20 cellular contexts compared by ENCODE assay signal in the genomic region with DNA sequence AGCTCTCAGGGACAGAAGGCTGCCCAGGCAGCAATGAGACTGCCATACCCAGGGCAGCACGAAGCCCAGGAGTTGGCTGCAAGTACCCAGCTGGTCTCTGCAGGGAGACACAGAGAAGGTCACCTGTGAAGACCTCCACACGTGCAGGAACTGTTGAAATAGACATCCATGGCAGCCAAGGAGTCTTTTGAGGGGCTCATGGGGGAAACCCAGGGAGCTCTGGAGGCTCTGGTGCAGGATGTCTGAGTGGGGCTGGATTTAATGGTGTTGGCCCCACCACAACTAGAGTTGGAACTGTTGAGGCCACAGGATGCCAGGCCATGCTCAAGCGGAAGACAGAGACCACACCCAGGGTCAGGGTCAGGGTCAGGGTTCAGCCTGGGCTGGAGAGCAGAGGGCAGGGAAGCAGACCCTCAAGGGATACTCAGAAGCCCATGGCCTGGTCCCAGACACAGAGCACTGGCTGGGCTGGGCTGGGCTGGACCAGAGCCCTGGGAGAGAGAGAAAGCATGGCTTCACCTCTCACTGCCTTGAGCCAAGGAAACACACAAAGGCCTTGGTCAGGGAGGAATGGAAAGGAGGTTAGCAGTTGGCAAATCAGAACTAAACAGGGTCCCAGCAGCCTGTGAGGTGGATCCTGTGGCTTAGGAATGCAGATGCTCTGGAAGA.
"Had no signal": no experiment of that assay in that cellular context is flagged by ENCODE, and none has a peak within 500 bp of the region (broad histone marks: within the 10 kb centered on the region; RNA-seq: fewer than 3 reads in every experiment).

No MANE protein-coding gene starts in this region.

- H3K4me1 Mint-ChIP-seq: natural killer cell had no signal

- H3K4me1 ChIP-seq: adrenal gland, breast epithelium had no signal

- H3K36me3 ChIP-seq: adrenal gland, breast epithelium, heart right ventricle, neutrophil had no signal

- ATAC-seq: activated naive CD4-positive, alpha-beta T cell treated with anti-CD3 and anti-CD28 coated beads, Interleukin-2, amount 50 U/mL, for 72 hours; esophagus mucosa; left ventricle myocardium superior; natural killer cell had no signal

- DNase-seq: activated CD4-positive, alpha-beta T cell treated with anti-CD3 and anti-CD28 coated beads, Interleukin-2, amount 50 U/mL, for 4 hours; activated CD4-positive, CD25-positive, alpha-beta regulatory T cell treated with anti-CD3 and anti-CD28 coated beads, Interleukin-2, amount 50 U/mL, for 72 hours; activated gamma-delta T cell treated with Interleukin-2 at 50 U/mL for 16 hours; adrenal gland; cortex of kidney; heart right ventricle; left ventricle myocardium superior; mesenchymal stem cell; natural killer cell; retina; stimulated activated CD4-positive, alpha-beta T cell treated with anti-CD3 and anti-CD28 coated beads, Interleukin-15, amount 100 ng/mL, for 24 hours; stimulated activated CD4-positive, alpha-beta T cell treated with anti-CD3 and anti-CD28 coated beads, Interleukin-2, amount 100 ng/mL, for 48 hours had no signal

- H3K27ac ChIP-seq: adrenal gland, breast epithelium, heart right ventricle, neutrophil, skin epidermis, VCaP had no signal

- H3K4me3 ChIP-seq: adrenal gland, breast epithelium, heart right ventricle, skin epidermis had no signal

- H3K4me3 Mint-ChIP-seq: natural killer cell; stimulated activated naive CD8-positive, alpha-beta T cell treated with anti-CD3 and anti-CD28 coated beads, Interleukin-15, Interleukin-2, amounts not matched to agents 100 ng/mL and 50 ng/mL, for 24 hours; type B pancreatic cell had no signal

- H3K27me3 Mint-ChIP-seq: stimulated activated naive CD8-positive, alpha-beta T cell treated with anti-CD3 and anti-CD28 coated beads, Interleukin-15, Interleukin-2, amounts not matched to agents 100 ng/mL and 50 ng/mL, for 24 hours had no signal

- H3K9me3 ChIP-seq: adrenal gland, breast epithelium, neutrophil had no signal

- H3K27ac Mint-ChIP-seq: natural killer cell; stimulated activated naive CD8-positive, alpha-beta T cell treated with anti-CD3 and anti-CD28 coated beads, Interleukin-15, Interleukin-2, amounts not matched to agents 100 ng/mL and 50 ng/mL, for 24 hours; type B pancreatic cell had no signal

- H3K9me3 Mint-ChIP-seq: activated naive CD4-positive, alpha-beta T cell treated with anti-CD3 and anti-CD28 coated beads, Interleukin-2, amount 50 U/mL, for 72 hours; natural killer cell; stimulated activated naive CD8-positive, alpha-beta T cell treated with anti-CD3 and anti-CD28 coated beads, Interleukin-15, Interleukin-2, amounts not matched to agents 100 ng/mL and 50 ng/mL, for 24 hours; type B pancreatic cell had no signal

- H3K27me3 ChIP-seq: adrenal gland, breast epithelium, neutrophil had no signal
